10 cellular contexts compared by ENCODE assay signal in genomic region chr7:138243430-138243829, GRCh38.
DNase-seq lines count a peak whose midpoint lies in the region; ATAC-seq and TF ChIP-seq lines count a peak whose summit lies in the region.
"Had no signal": no experiment of that assay in that cellular context is flagged by ENCODE, and none has a peak within 500 bp of the region (broad histone marks: within the 10 kb centered on the region; RNA-seq: fewer than 3 reads in every experiment).

No MANE protein-coding gene starts in this region.

- no peaks in the 10 kb centered on the region for H3K36me3 ChIP-seq in left lung
- H3K36me3 ChIP-seq: ascending aorta had no signal

- intact Hi-C loops in left lung (cut with DNase I) = no loop called here

- H3K4me3 Mint-ChIP-seq in activated naive CD8-positive, alpha-beta T cell treated with anti-CD3 and anti-CD28 coated beads, Interleukin-2, amount 50 U/mL, for 24 hours = no peak overlapping the region
- no peak overlapping the region for H3K4me3 Mint-ChIP-seq in natural killer cell treated with Interleukin-12 subunit alpha and Interleukin-12 subunit beta and Interleukin-15 and Interleukin-18, amount 100 ng/mL, for 72 hours
- H3K4me3 Mint-ChIP-seq: CD14-positive monocyte had no signal

- DNase-seq in DMS153 treated with DMSO at 0.1 percent for 48 hours (lab: John Stamatoyannopoulos, UW; ENCODE audit: unreplicated experiment) (peak; percentile 83), NCI-H2081 treated with DMSO at 0.1 percent for 48 hours (lab: John Stamatoyannopoulos, UW) (peak; percentile 67), astrocyte of the hippocampus (ENCODE audit: low read depth, low spot score) (peak; percentile 62), left lung (no peak), KG1 (lab: John Stamatoyannopoulos, UW) (no peak)
- no peak for DNase-seq in activated naive CD8-positive, alpha-beta T cell treated with anti-CD3 and anti-CD28 coated beads, Interleukin-2, amount 50 U/mL, for 24 hours
- no peak for DNase-seq in natural killer cell treated with Interleukin-12 subunit alpha and Interleukin-12 subunit beta and Interleukin-15 and Interleukin-18, amount 100 ng/mL, for 72 hours (ENCODE audit: low spot score)

- no peaks in the 10 kb centered on the region for H3K36me3 Mint-ChIP-seq in activated naive CD8-positive, alpha-beta T cell treated with anti-CD3 and anti-CD28 coated beads, Interleukin-2, amount 50 U/mL, for 24 hours (ENCODE audit: low read depth)
- no peaks in the 10 kb centered on the region for H3K36me3 Mint-ChIP-seq in natural killer cell treated with Interleukin-12 subunit alpha and Interleukin-12 subunit beta and Interleukin-15 and Interleukin-18, amount 100 ng/mL, for 72 hours

- H3K27ac ChIP-seq in left lung = no peak overlapping the region
- H3K27ac ChIP-seq: ascending aorta had no signal

- ATAC-seq in left lung (peak; percentile 77), HG03432 (IDR thresholded peaks at IDR 0.05; ENCODE audit: unreplicated experiment) (no peak)
- ATAC-seq in activated naive CD8-positive, alpha-beta T cell treated with anti-CD3 and anti-CD28 coated beads, Interleukin-2, amount 50 U/mL, for 24 hours = no peak
- no peak for ATAC-seq in natural killer cell treated with Interleukin-12 subunit alpha and Interleukin-12 subunit beta and Interleukin-15 and Interleukin-18, amount 100 ng/mL, for 72 hours

- peaks cover 4% of the 10 kb centered on the region for H3K27me3 Mint-ChIP-seq in activated naive CD8-positive, alpha-beta T cell treated with anti-CD3 and anti-CD28 coated beads, Interleukin-2, amount 50 U/mL, for 24 hours
- peaks cover 0 to 15% of the 10 kb centered on the region in 2 donors for H3K27me3 Mint-ChIP-seq in natural killer cell treated with Interleukin-12 subunit alpha and Interleukin-12 subunit beta and Interleukin-15 and Interleukin-18, amount 100 ng/mL, for 72 hours

- peaks cover 11% of the 10 kb centered on the region for H3K9me3 Mint-ChIP-seq in activated naive CD8-positive, alpha-beta T cell treated with anti-CD3 and anti-CD28 coated beads, Interleukin-2, amount 50 U/mL, for 24 hours
- peaks cover 9% of the 10 kb centered on the region for H3K9me3 Mint-ChIP-seq in natural killer cell treated with Interleukin-12 subunit alpha and Interleukin-12 subunit beta and Interleukin-15 and Interleukin-18, amount 100 ng/mL, for 72 hours

- H3K27me3 ChIP-seq in left lung = no peaks in the 10 kb centered on the region
- H3K27me3 ChIP-seq: ascending aorta had no signal

- H3K4me3 ChIP-seq in left lung = no peak overlapping the region
- H3K4me3 ChIP-seq: ascending aorta had no signal

- no peaks in the 10 kb centered on the region for H3K4me1 Mint-ChIP-seq in activated naive CD8-positive, alpha-beta T cell treated with anti-CD3 and anti-CD28 coated beads, Interleukin-2, amount 50 U/mL, for 24 hours
- H3K4me1 Mint-ChIP-seq in natural killer cell treated with Interleukin-12 subunit alpha and Interleukin-12 subunit beta and Interleukin-15 and Interleukin-18, amount 100 ng/mL, for 72 hours (ENCODE audit: low read depth in 2 of 2) = no peaks in the 10 kb centered on the region

- H3K4me1 ChIP-seq in left lung = no peaks in the 10 kb centered on the region
- H3K4me1 ChIP-seq: ascending aorta had no signal

- no peak overlapping the region for H3K27ac Mint-ChIP-seq in activated naive CD8-positive, alpha-beta T cell treated with anti-CD3 and anti-CD28 coated beads, Interleukin-2, amount 50 U/mL, for 24 hours
- no peak overlapping the region for H3K27ac Mint-ChIP-seq in natural killer cell treated with Interleukin-12 subunit alpha and Interleukin-12 subunit beta and Interleukin-15 and Interleukin-18, amount 100 ng/mL, for 72 hours
- H3K27ac Mint-ChIP-seq: CD14-positive monocyte had no signal

- TF ChIP-seq CTCF in left lung (IDR thresholded peaks at IDR 0.05) = no peak

- H3K9me3 ChIP-seq in left lung = peaks cover 0 to 17% of the 10 kb centered on the region in 2 donors

Comparison
In these comparisons a context has a peak if more than half of its experiments do, and no peak if none do; other contexts are left out.
1. DNase-seq: peak in DMS153 treated with DMSO at 0.1 percent for 48 hours (single experiment), NCI-H2081 treated with DMSO at 0.1 percent for 48 hours (single experiment) and astrocyte of the hippocampus (single experiment); none in left lung (0 of 2), KG1 (single experiment), activated naive CD8-positive, alpha-beta T cell treated with anti-CD3 and anti-CD28 coated beads, Interleukin-2, amount 50 U/mL, for 24 hours (single experiment) and natural killer cell treated with Interleukin-12 subunit alpha and Interleukin-12 subunit beta and Interleukin-15 and Interleukin-18, amount 100 ng/mL, for 72 hours (single experiment).